Comparison of ENCODE assay signal across 22 cellular contexts in the genomic region with DNA sequence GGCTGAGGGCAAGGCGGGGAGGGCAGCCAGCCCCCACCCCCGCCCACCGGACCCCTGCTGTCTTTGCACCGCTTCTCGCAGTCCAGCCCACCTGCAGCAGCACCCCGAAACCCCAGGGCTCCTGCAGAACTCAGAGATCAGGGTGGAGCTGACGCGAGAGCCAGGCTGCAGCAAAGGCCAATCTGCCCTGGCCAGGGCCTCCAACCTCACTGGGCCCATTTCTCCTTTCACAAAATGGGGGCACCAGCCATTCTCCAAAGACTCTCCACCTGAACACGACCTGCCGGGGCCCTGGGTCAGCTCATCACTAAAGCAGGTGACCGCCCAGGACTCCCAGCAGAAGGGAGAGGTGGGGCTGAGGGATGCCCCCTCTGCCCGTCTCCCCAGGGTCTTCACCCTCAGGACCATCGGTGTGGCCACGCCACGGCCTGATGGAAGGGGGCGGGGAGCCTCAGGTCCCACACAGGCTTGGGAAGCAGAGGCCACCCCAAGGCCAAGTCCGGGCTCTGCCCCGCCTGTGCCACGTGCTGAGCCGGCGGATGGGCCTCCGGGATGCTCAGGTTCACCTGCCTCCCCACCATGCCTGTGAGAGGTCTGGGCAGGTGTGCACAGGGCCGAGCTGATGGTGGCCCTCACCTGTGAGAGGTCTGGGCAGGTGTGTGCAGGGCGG. TPM values are rescaled to one million over a fixed set of nuclear protein-coding genes. Genes with fewer than 3 reads are reported as not detected.
DNase-seq lines count a peak whose midpoint lies in the region; ATAC-seq, FAIRE-seq and TF ChIP-seq lines count a peak whose summit lies in the region.
"Had no signal": no experiment of that assay in that cellular context is flagged by ENCODE, and none has a peak within 500 bp of the region (broad histone marks: within the 10 kb centered on the region; RNA-seq: fewer than 3 reads in every experiment).

No MANE protein-coding gene starts in this region.

- H2AK5ac ChIP-seq in H1 (ENCODE audit: low read depth, low read length): peak overlapping the region; percentile 65; the same call in 1 of the 2 replicates

- POLR2A ChIA-PET in AG04450 (lab: Yijun Ruan, JAX) (interaction anchor here (1.2 kb wide), 1 partner anchor 30 kb away, joined by 4 read pairs; no protein-coding TSS in a partner anchor), H1 (lab: Charles Lee; ENCODE audit: partially characterized antibody) (interaction anchor here (0.7 to 2.3 kb wide), 2 partner anchors 9 to 36 kb away, joined by 3 to 6 read pairs; no protein-coding TSS in a partner anchor), PC-9 (lab: Charles Lee; ENCODE audit: unreplicated experiment) (interaction anchor here (0.7 kb wide), 1 partner anchor 90 kb away, joined by 7 read pairs; no protein-coding TSS in a partner anchor)

- no peak overlapping the region; the same call in none of the 2 replicates for H4K8ac ChIP-seq in H1 (ENCODE audit: extremely low read depth, insufficient read depth, low read length)

- no peak overlapping the region for H4K5ac ChIP-seq in H1 (ENCODE audit: insufficient read length, low read depth, low read length)

- BruUV-seq in PC-9 (replicated peaks; lab: Mats Ljungman, UMichigan): no TSS peak

- no peak overlapping the region for H2BK20ac ChIP-seq in H1 (ENCODE audit: low read length)

- no peaks in the 10 kb centered on the region for H3K23me2 ChIP-seq in H1 (ENCODE audit: low read depth, low read length)

- peak overlapping the region; percentile 11 for H3K27ac ChIP-seq in AG04450 (ENCODE audit: low read depth, low read length)
- no peak overlapping the region for H3K27ac ChIP-seq in H1 (ENCODE audit: low read depth, low read length)
- no peak overlapping the region for H3K27ac ChIP-seq in PC-9
- H3K27ac ChIP-seq: right lobe of liver, SK-N-MC had no signal

- TF ChIP-seq POLR2A in H1 (IDR thresholded peaks at IDR 0.05; ENCODE audit: control extremely low read depth in 1 of 2, low read depth in 2 of 2, low read length in 2 of 2): no peak
- TF ChIP-seq POLR2A in GM12892 (IDR thresholded peaks at IDR 0.05; ENCODE audit: low read depth, low read length): no peak

- H2BK5ac ChIP-seq in H1 (ENCODE audit: low read depth, low read length): no peak overlapping the region

- TF ChIP-seq RAD21 in H1 (IDR thresholded peaks at IDR 0.05 in 1 of 2, conservative IDR thresholded peaks at IDR 0.05 in 1 of 2; ENCODE audit: low read depth in 2 of 2, low read length in 2 of 2): no peak

- TF ChIP-seq CTCF in AG04450 (IDR thresholded peaks at IDR 0.05; ENCODE audit: low read depth, low read length) (no peak), H1 (IDR thresholded peaks at IDR 0.05; ENCODE audit: control extremely low read depth in 1 of 3, insufficient read depth in 1 of 3, low read depth in 1 of 3, low read length in 3 of 3) (no peak), PC-9 (conservative IDR thresholded peaks at IDR 0.05) (no peak)

- CTCF ChIA-PET in AG04450 (lab: Charles Lee): no interaction called here
- CTCF ChIA-PET in H1 (lab: Charles Lee; ENCODE audit: partially characterized antibody): interaction anchor here (0.7 to 2.4 kb wide), 9 partner anchors 9 to 284 kb away, joined by 3 to 12 read pairs (median 3); no protein-coding TSS in a partner anchor
- CTCF ChIA-PET in PC-9 (lab: Charles Lee): no interaction called here

- no peak overlapping the region for H3K23ac ChIP-seq in H1 (ENCODE audit: insufficient read length)

- no peak overlapping the region for H3K18ac ChIP-seq in H1 (ENCODE audit: extremely low read depth, low read length)

- no peaks in the 10 kb centered on the region; a peak in 1 of 4 replicates for H3K79me2 ChIP-seq in H1 (ENCODE audit: control insufficient read depth in 1 of 2, insufficient read depth in 2 of 2, low read length in 2 of 2)
- 0 out of 2 replicates have a peak, but pooled peaks cover 4% of the 10 kb centered on the region for H3K79me2 ChIP-seq in PC-9 (ENCODE audit: low read depth)

- H3K4me1 ChIP-seq in H1 (replicated peaks in 1 of 4; ENCODE audit: control insufficient read depth in 3 of 4, insufficient read depth in 4 of 4, low read length in 3 of 4): peaks cover 0 to 7% (median 3%) of the 10 kb centered on the region in 4 experiments; a peak in 3 of 7 replicates
- peaks cover 13% of the 10 kb centered on the region; the same call in 1 of the 2 replicates for H3K4me1 ChIP-seq in PC-9 (replicated peaks; ENCODE audit: insufficient read depth)

- no peak overlapping the region for H3K9ac ChIP-seq in H1 (replicated peaks in 1 of 4; ENCODE audit: extremely low read depth in 1 of 4, low read depth in 3 of 4, low read length in 3 of 4)

- TF ChIP-seq EP300 in H1 (IDR thresholded peaks at IDR 0.05; ENCODE audit: borderline replicate concordance in 1 of 2, low read depth in 2 of 2, low read length in 2 of 2): no peak

- no peak overlapping the region for H2BK120ac ChIP-seq in H1 (replicated peaks; ENCODE audit: low read depth, low read length)

- no peak for ATAC-seq in HG03520 (IDR thresholded peaks at IDR 0.05; ENCODE audit: unreplicated experiment)
- ATAC-seq: GM12878 had no signal

- H3K36me3 ChIP-seq in H1 (ENCODE audit: control insufficient read depth in 2 of 4, insufficient read depth in 4 of 4, low read length in 3 of 4) (no peaks in the 10 kb centered on the region), PC-9 (ENCODE audit: low read depth) (no peaks in the 10 kb centered on the region)
- H3K36me3 ChIP-seq: adrenal gland, right lobe of liver had no signal

- H3K9me2 ChIP-seq in PC-9 (ENCODE audit: insufficient read depth): no peaks in the 10 kb centered on the region

- no peak overlapping the region for H4K91ac ChIP-seq in H1 (replicated peaks; ENCODE audit: insufficient read length, low read length)

- 92% methylated on average over 21 of the region's 24 CpGs; no CpG with 5 or more reads in 1 of the 2 experiments for WGBS in H1 (ENCODE audit: extremely low coverage in 1 of 2, insufficient coverage in 1 of 2, insufficient read length in 1 of 2, insufficient replicate concordance in 2 of 2, low coverage in 1 of 2, low lambda C conversion rate in 2 of 2, missing lambda C conversion rate in 1 of 2), 2 experiments

- H2AFZ ChIP-seq in H1 (ENCODE audit: low read length) (no peak overlapping the region), PC-9 (no peak overlapping the region)

- intact Hi-C loops in posterior vena cava (cut with DNase I): no loop called here
- intact Hi-C loops in PC-9 (cut with micrococcal nuclease; ENCODE audit: unreplicated experiment): no loop called here

- H2BK12ac ChIP-seq in H1 (ENCODE audit: low read depth, low read length): no peak overlapping the region

- no peaks in the 10 kb centered on the region for H3K27me3 ChIP-seq in AG04450 (ENCODE audit: control insufficient read depth, insufficient read depth, low read length)
- no peaks in the 10 kb centered on the region for H3K27me3 ChIP-seq in H1 (replicated peaks in 1 of 4; ENCODE audit: control insufficient read depth in 3 of 4, extremely low read depth in 1 of 4, insufficient read depth in 3 of 4, low read length in 3 of 4)
- H3K27me3 ChIP-seq in PC-9 (ENCODE audit: insufficient read depth, low read depth): no peaks in the 10 kb centered on the region
- H3K27me3 ChIP-seq: adrenal gland, right lobe of liver had no signal

- H3K14ac ChIP-seq in H1 (ENCODE audit: insufficient read length): no peak overlapping the region

- H3K4me2 ChIP-seq in H1 (ENCODE audit: insufficient read depth in 1 of 2, low read depth in 2 of 2, low read length in 2 of 2) (no peak overlapping the region), PC-9 (no peak overlapping the region)

- H2BK15ac ChIP-seq in H1 (ENCODE audit: low read length): no peak overlapping the region

- FAIRE-seq in H1 (lab: Jason Lieb, UNC) (no peak), GM12892 (lab: Jason Lieb, UNC) (no peak)
- FAIRE-seq: GM12878 had no signal

- H3F3A ChIP-seq in PC-9 (ENCODE audit: insufficient read depth, low read depth): peaks cover 5% of the 10 kb centered on the region; the same call in 1 of the 2 replicates

- DNase-seq in AG04450 (ENCODE audit: low read depth, low spot score): no peak
- DNase-seq in DMS79 treated with DMSO at 0.1 percent for 48 hours (lab: John Stamatoyannopoulos, UW): peak; percentile 70
- DNase-seq in H1 (ENCODE audit: low read depth in 1 of 2, low spot score in 2 of 2): no peak
- peak; percentile 64 for DNase-seq in posterior vena cava (ENCODE audit: low spot score)
- no peak for DNase-seq in GM12892 (ENCODE audit: insufficient read length)
- no peak for DNase-seq in stimulated activated CD8-positive, alpha-beta memory T cell treated with anti-CD3 and anti-CD28 coated beads, Interleukin-4, amount 100 ng/mL, for 48 hours
- no peak for DNase-seq in PC-9
- DNase-seq: activated B cell treated with CpG ODN at 0.5 μM for 24 hours; activated CD4-positive, alpha-beta memory T cell treated with anti-CD3 and anti-CD28 coated beads for 36 hours; activated T-cell treated with anti-CD3 and anti-CD28 coated beads for 4 hours; CD4-positive, alpha-beta T cell; kidney glomerular epithelial cell; mesendoderm; naive B cell; NCI-H446 treated with DMSO at 0.1 percent for 48 hours; stimulated activated CD4-positive, alpha-beta T cell treated with anti-CD3 and anti-CD28 coated beads, Interleukin-15, amount 100 ng/mL, for 24 hours had no signal

- H3K4me3 ChIP-seq in AG04450 (ENCODE audit: low read depth, low read length) (no peak overlapping the region), H1 (ENCODE audit: extremely low read depth in 1 of 4, insufficient read depth in 2 of 4, low read depth in 3 of 4, low read length in 4 of 4) (no peak overlapping the region), PC-9 (no peak overlapping the region)
- H3K4me3 ChIP-seq: adrenal gland, coronary artery, GM12878, right lobe of liver, SK-N-MC had no signal

- H4K20me1 ChIP-seq in H1 (replicated peaks in 1 of 2; ENCODE audit: control insufficient read depth in 1 of 2, insufficient read depth in 2 of 2, low read length in 2 of 2) (peaks cover 0 to 2% of the 10 kb centered on the region in 2 experiments), PC-9 (ENCODE audit: insufficient read depth) (peaks cover 43% of the 10 kb centered on the region)

- H3K9me3 ChIP-seq in AG04450 (ENCODE audit: control insufficient read depth, insufficient read depth, low read length): peaks cover 4% of the 10 kb centered on the region; the same call in 1 of the 2 replicates
- no peaks in the 10 kb centered on the region for H3K9me3 ChIP-seq in H1 (ENCODE audit: insufficient read depth in 2 of 2, low read depth in 1 of 2, low read length in 1 of 2)
- H3K9me3 ChIP-seq in PC-9 (ENCODE audit: insufficient read depth, low read depth): no peaks in the 10 kb centered on the region
- H3K9me3 ChIP-seq: adrenal gland, right lobe of liver had no signal

- H3K79me1 ChIP-seq in H1 (ENCODE audit: low read depth, low read length): no peaks in the 10 kb centered on the region; the same call in 1 of the 2 replicates

- H3K4ac ChIP-seq in H1 (replicated peaks; ENCODE audit: insufficient read length, low read depth, low read length): no peak overlapping the region

- no peak overlapping the region for H3K56ac ChIP-seq in H1 (replicated peaks; ENCODE audit: insufficient read length, low read depth, low read length)

RNA-seq across cellular contexts. Expression of a gene that starts 13.1 kb away (rescaled TPM):
- polyA plus RNA-seq in AG04450 (2011; rRNA removed): 11.7 and 12.2 TPM in 2 replicates
- 12.9 and 14.1 TPM in 2 replicates for polyA minus RNA-seq in AG04450 (2011; rRNA and poly(A)+ RNA removed)
- 13.6 and 14.0 TPM in 2 replicates for total RNA-seq in H1 (2021; fragmentation: NEBNext Ultra II Directional; extraction: Animal tissue kit (Norgen Biotek cat#: 25700))
- polyA plus RNA-seq in H1 (2011; rRNA removed): 8.3 and 14.9 TPM in 2 replicates
- polyA plus RNA-seq in H1 (2011; cell fraction: cytosol; rRNA removed): 10.8 TPM
- 16.7 TPM for polyA plus RNA-seq in H1 (2011; cell fraction: nucleus; rRNA removed)
- polyA plus RNA-seq in H1 (2012, experiment 1 of 2): 6.6 to 9.5 TPM (median 8.4 TPM) in 4 replicates
- polyA plus RNA-seq in H1 (2012, experiment 2 of 2): 5.6 TPM
- polyA plus RNA-seq in H1 (2013, experiment 1 of 2): 6.3 TPM
- polyA plus RNA-seq in H1 (2013, experiment 2 of 2): 6.3 TPM
- 6.4 and 8.3 TPM in 2 replicates for polyA minus RNA-seq in H1 (2011; rRNA and poly(A)+ RNA removed)
- polyA minus RNA-seq in H1 (2011; cell fraction: cytosol; rRNA and poly(A)+ RNA removed): 12.7 TPM
- polyA minus RNA-seq in H1 (2011; cell fraction: nucleus; rRNA and poly(A)+ RNA removed): 10.0 TPM
- 10 to 100 TPM; 73.5 to 77.7 TPM for total RNA-seq in posterior vena cava
- 0.04 TPM for polyA plus RNA-seq in GM12892 (2012; ENCODE audit: missing spikeins)
- total RNA-seq in PC-9 (2021): 22.4 and 23.8 TPM in 2 replicates

RNA-seq across cellular contexts. Expression of a gene that starts 36.7 kb away (rescaled TPM):
- polyA plus RNA-seq in AG04450 (2011; rRNA removed) (8.8 and 12.7 TPM in 2 replicates), H1 (2011; rRNA removed) (22.3 and 36.1 TPM in 2 replicates)
- polyA minus RNA-seq in AG04450 (2011; rRNA and poly(A)+ RNA removed): 10.6 and 12.1 TPM in 2 replicates
- 34.9 and 35.3 TPM in 2 replicates for total RNA-seq in H1 (2021; fragmentation: NEBNext Ultra II Directional; extraction: Animal tissue kit (Norgen Biotek cat#: 25700))
- polyA plus RNA-seq in H1 (2011; cell fraction: cytosol; rRNA removed): 29.7 TPM
- polyA plus RNA-seq in H1 (2011; cell fraction: nucleus; rRNA removed): 51.9 TPM
- polyA plus RNA-seq in H1 (2012, experiment 1 of 2): 27.3 to 39.7 TPM (median 36.4 TPM) in 4 replicates
- 42.5 TPM for polyA plus RNA-seq in H1 (2012, experiment 2 of 2)
- 22.7 TPM for polyA plus RNA-seq in H1 (2013, experiment 1 of 2)
- 22.4 TPM for polyA plus RNA-seq in H1 (2013, experiment 2 of 2)
- 16.0 TPM in 2 replicates for polyA minus RNA-seq in H1 (2011; rRNA and poly(A)+ RNA removed)
- 31.0 TPM for polyA minus RNA-seq in H1 (2011; cell fraction: cytosol; rRNA and poly(A)+ RNA removed)
- polyA minus RNA-seq in H1 (2011; cell fraction: nucleus; rRNA and poly(A)+ RNA removed): 33.8 TPM
- total RNA-seq in posterior vena cava (10 to 100 TPM; 25.0 to 29.1 TPM), PC-9 (2021) (73.8 and 75.3 TPM in 2 replicates)
- polyA plus RNA-seq in GM12892 (2012; ENCODE audit: missing spikeins): 6.3 TPM

Comparison
In these comparisons a context has a peak if more than half of its experiments do, and no peak if none do; other contexts are left out.
1. DNase-seq: peak in DMS79 treated with DMSO at 0.1 percent for 48 hours (single experiment) and posterior vena cava (single experiment); none in AG04450 (single experiment), H1 (0 of 2), GM12892 (single experiment), stimulated activated CD8-positive, alpha-beta memory T cell treated with anti-CD3 and anti-CD28 coated beads, Interleukin-4, amount 100 ng/mL, for 48 hours (single experiment) and PC-9 (0 of 2).